14 cellular contexts compared by ENCODE assay signal in the genomic region with DNA sequence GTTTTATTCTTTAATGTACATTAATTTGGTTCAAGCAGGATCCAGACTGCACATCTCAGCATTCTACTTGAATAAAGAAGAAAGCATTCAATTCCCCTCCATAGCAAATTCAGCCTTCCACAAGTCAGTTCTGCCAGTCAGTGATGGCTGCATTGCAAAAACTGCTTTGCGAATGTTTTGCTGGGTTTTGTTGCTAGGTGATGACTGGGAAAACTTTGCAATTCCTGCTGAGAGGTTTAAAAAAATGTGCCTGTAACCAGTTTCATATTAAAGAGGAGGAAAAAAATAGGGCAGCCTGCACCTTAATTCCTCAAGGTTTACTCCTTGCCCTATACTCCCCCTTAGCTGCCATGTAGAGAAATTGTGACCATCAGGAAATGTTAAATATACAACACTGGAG.
DNase-seq lines count a peak whose midpoint lies in the region; ATAC-seq and TF ChIP-seq lines count a peak whose summit lies in the region.
"Had no signal": no experiment of that assay in that cellular context is flagged by ENCODE, and none has a peak within 500 bp of the region (broad histone marks: within the 10 kb centered on the region; RNA-seq: fewer than 3 reads in every experiment).

No MANE protein-coding gene starts in this region.

- DNase-seq in H7, result peak; percentile 4
- DNase-seq in NCI-H2171 (lab: John Stamatoyannopoulos, UW), result peak; percentile 26
- peak; percentile 56 for DNase-seq in endodermal cell
- no peak for DNase-seq in activated effector memory CD4-positive, alpha-beta T cell treated with Interleukin-2 at 50 U/mL for 16 hours
- DNase-seq in SW480 (ENCODE audit: low spot score), result no peak
- no peak for DNase-seq in naive thymus-derived CD8-positive, alpha-beta T cell
- DNase-seq: activated CD8-positive, alpha-beta memory T cell treated with anti-CD3 and anti-CD28 coated beads, Interleukin-2, amount 10 ng/mL, durations not matched to agents 7 days and 5 days; NCI-H524; right lobe of liver had no signal

- H3K36me3 Mint-ChIP-seq in endodermal cell (ENCODE audit: low read depth), result no peaks in the 10 kb centered on the region
- no peaks in the 10 kb centered on the region for H3K36me3 Mint-ChIP-seq in naive thymus-derived CD8-positive, alpha-beta T cell
- H3K36me3 Mint-ChIP-seq: activated CD8-positive, alpha-beta memory T cell treated with anti-CD3 and anti-CD28 coated beads, Interleukin-2, amount 10 ng/mL, durations not matched to agents 7 days and 5 days; memory B cell had no signal

- peak overlapping the region; percentile 81 for H2AFZ ChIP-seq in neuron (ENCODE audit: low read depth, low read length)

- H3K4me3 ChIP-seq in H7 (ENCODE audit: insufficient read depth, low read depth, low read length) (no peak overlapping the region), endodermal cell (ENCODE audit: low read length) (no peak overlapping the region), neuron (ENCODE audit: low read length) (no peak overlapping the region)
- H3K4me3 ChIP-seq: right lobe of liver had no signal

- ATAC-seq in naive thymus-derived CD8-positive, alpha-beta T cell, result no peak
- ATAC-seq in HG02938 (IDR thresholded peaks at IDR 0.05; ENCODE audit: unreplicated experiment), result no peak
- ATAC-seq: activated CD8-positive, alpha-beta memory T cell treated with anti-CD3 and anti-CD28 coated beads, Interleukin-2, amount 10 ng/mL, durations not matched to agents 7 days and 5 days; right lobe of liver; Right ventricle myocardium inferior had no signal

- no peak overlapping the region for H3K9ac ChIP-seq in endodermal cell (ENCODE audit: extremely low read depth, low read length, poor library complexity, severe bottlenecking)
- H3K9ac ChIP-seq: KMS-11 had no signal

- TF ChIP-seq CTCF in endodermal cell (conservative IDR thresholded peaks at IDR 0.05), result peak; percentile 17

- H3K27me3 Mint-ChIP-seq in endodermal cell (ENCODE audit: insufficient read depth), result no peaks in the 10 kb centered on the region
- H3K27me3 Mint-ChIP-seq in naive thymus-derived CD8-positive, alpha-beta T cell, result peaks cover 3 to 25% (median 7%) of the 10 kb centered on the region in 5 donors
- H3K27me3 Mint-ChIP-seq: activated CD8-positive, alpha-beta memory T cell treated with anti-CD3 and anti-CD28 coated beads, Interleukin-2, amount 10 ng/mL, durations not matched to agents 7 days and 5 days had no signal

- no peaks in the 10 kb centered on the region for H3K9me3 ChIP-seq in endodermal cell (ENCODE audit: control insufficient read depth, low read length)
- H3K9me3 ChIP-seq in neuron (ENCODE audit: low read length), result peaks cover 1% of the 10 kb centered on the region
- H3K9me3 ChIP-seq: right lobe of liver had no signal

- no peak overlapping the region for H3K4me3 Mint-ChIP-seq in endodermal cell
- no peak overlapping the region for H3K4me3 Mint-ChIP-seq in naive thymus-derived CD8-positive, alpha-beta T cell
- H3K4me3 Mint-ChIP-seq: activated CD8-positive, alpha-beta memory T cell treated with anti-CD3 and anti-CD28 coated beads, Interleukin-2, amount 10 ng/mL, durations not matched to agents 7 days and 5 days; memory B cell had no signal

- H3K4me1 Mint-ChIP-seq in endodermal cell, result peaks cover 16% of the 10 kb centered on the region
- no peaks in the 10 kb centered on the region for H3K4me1 Mint-ChIP-seq in naive thymus-derived CD8-positive, alpha-beta T cell
- H3K4me1 Mint-ChIP-seq: activated CD8-positive, alpha-beta memory T cell treated with anti-CD3 and anti-CD28 coated beads, Interleukin-2, amount 10 ng/mL, durations not matched to agents 7 days and 5 days; memory B cell had no signal

- peak overlapping the region; percentile 100 for H3K27ac ChIP-seq in endodermal cell (ENCODE audit: low read depth, low read length)
- H3K27ac ChIP-seq: KMS-11, right lobe of liver had no signal

- H3K4me1 ChIP-seq in endodermal cell (ENCODE audit: control insufficient read depth, insufficient read depth, low read length) (no peaks in the 10 kb centered on the region), neuron (ENCODE audit: insufficient read depth, low read length) (peaks cover 48% of the 10 kb centered on the region)
- H3K4me1 ChIP-seq: right lobe of liver had no signal

- 60 to 61% methylated on average over 1 of the region's 1 CpG for WGBS in endodermal cell (ENCODE audit: insufficient coverage in 1 of 2, insufficient read length in 1 of 2), 2 experiments

- POLR2A ChIA-PET in naive thymus-derived CD8-positive, alpha-beta T cell (lab: Charles Lee), result no interaction called here

- H3K9me3 Mint-ChIP-seq in endodermal cell, result no peaks in the 10 kb centered on the region
- H3K9me3 Mint-ChIP-seq in naive thymus-derived CD8-positive, alpha-beta T cell, result peaks cover 0 to 2% (median 0%) of the 10 kb centered on the region in 9 donors
- H3K9me3 Mint-ChIP-seq: memory B cell had no signal

- H3K36me3 ChIP-seq in H7 (replicated peaks; ENCODE audit: control insufficient read depth, insufficient read depth, low read length) (no peaks in the 10 kb centered on the region), endodermal cell (ENCODE audit: control insufficient read depth, insufficient read depth, low read length) (no peaks in the 10 kb centered on the region), neuron (ENCODE audit: insufficient read depth, low read length) (no peaks in the 10 kb centered on the region)
- H3K36me3 ChIP-seq: right lobe of liver had no signal

- H3K27me3 ChIP-seq in H7 (ENCODE audit: control insufficient read depth, insufficient read depth, low read length) (no peaks in the 10 kb centered on the region), endodermal cell (ENCODE audit: control insufficient read depth, insufficient read depth, low read length, poor library complexity, severe bottlenecking) (no peaks in the 10 kb centered on the region), neuron (ENCODE audit: insufficient read depth, low read length) (no peaks in the 10 kb centered on the region)
- H3K27me3 ChIP-seq: right lobe of liver had no signal

- no peak overlapping the region for H3K27ac Mint-ChIP-seq in endodermal cell
- H3K27ac Mint-ChIP-seq in naive thymus-derived CD8-positive, alpha-beta T cell, result no peak overlapping the region
- H3K27ac Mint-ChIP-seq: activated CD8-positive, alpha-beta memory T cell treated with anti-CD3 and anti-CD28 coated beads, Interleukin-2, amount 10 ng/mL, durations not matched to agents 7 days and 5 days; memory B cell had no signal

Comparison
In these comparisons a context has a peak if more than half of its experiments do, and no peak if none do; other contexts are left out.
1. DNase-seq: peak in H7 (single experiment), NCI-H2171 (single experiment) and endodermal cell (single experiment); none in activated effector memory CD4-positive, alpha-beta T cell treated with Interleukin-2 at 50 U/mL for 16 hours (single experiment), SW480 (single experiment) and naive thymus-derived CD8-positive, alpha-beta T cell (0 of 10).